18 cellular contexts compared by ENCODE assay signal in the genomic region with DNA sequence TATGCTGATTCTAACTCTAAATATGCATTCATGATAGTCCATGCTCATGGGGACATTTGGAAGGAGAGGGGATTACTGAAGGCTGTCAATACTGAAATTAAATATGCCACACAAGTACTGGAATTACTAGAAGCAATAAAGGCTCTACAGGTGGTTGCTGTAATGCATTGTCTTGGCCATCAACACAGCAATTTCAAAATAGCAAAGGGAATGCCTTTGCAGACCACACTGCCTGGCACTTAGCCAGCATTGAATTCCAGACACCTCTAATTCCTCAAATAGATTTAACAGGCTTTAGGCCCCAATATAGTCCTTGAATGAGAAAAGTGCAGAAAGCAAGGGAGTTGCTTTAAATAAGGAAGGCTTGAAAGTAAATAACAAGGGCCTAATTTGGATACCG.
DNase-seq lines count a peak whose midpoint lies in the region; ATAC-seq, FAIRE-seq and TF ChIP-seq lines count a peak whose summit lies in the region.
"Had no signal": no experiment of that assay in that cellular context is flagged by ENCODE, and none has a peak within 500 bp of the region (broad histone marks: within the 10 kb centered on the region; RNA-seq: fewer than 3 reads in every experiment).

No MANE protein-coding gene starts in this region.

- no TSS peak for BruUV-seq in K562 (replicated peaks; lab: Mats Ljungman, UMichigan)

- CTCF ChIA-PET in K562 (lab: Yijun Ruan, JAX; ENCODE audit: low intra/inter-chr PET ratio): no interaction called here

- peak; percentile 54 for DNase-seq in A172 (ENCODE audit: low spot score)
- DNase-seq in K562 (ENCODE audit: extremely low read depth in 1 of 4, low spot score in 3 of 4): no peak
- peak; percentile 37 for DNase-seq in kidney epithelial cell (ENCODE audit: low read depth)
- no peak for DNase-seq in thyroid gland
- no peak for DNase-seq in ecto neural progenitor cell (ENCODE audit: low spot score)
- DNase-seq in NCI-H526 treated with DMSO at 0.1 percent for 48 hours (lab: John Stamatoyannopoulos, UW): no peak
- no peak for DNase-seq in dedifferentiated amniotic fluid mesenchymal stem cell (ENCODE audit: extremely low spot score)
- DNase-seq: activated CD4-positive, alpha-beta T cell treated with anti-CD3 and anti-CD28 coated beads, Interleukin-2, amount 50 U/mL, for 1 hour; activated naive CD8-positive, alpha-beta T cell treated with anti-CD3 and anti-CD28 coated beads for 36 hours; COR-L47; head of caudate nucleus; naive B cell; NK-92 treated with Interleukin-12 subunit alpha and Interleukin-12 subunit beta, amount 100 ng/mL, for 24 hours; stimulated activated CD4-positive, alpha-beta T cell treated with anti-CD3 and anti-CD28 coated beads, Interleukin-2, amount 100 ng/mL, for 24 hours; tibial artery had no signal

- 67% methylated on average over 1 of the region's 1 CpG for WGBS in HUES64
- WGBS in K562 (ENCODE audit: insufficient coverage, low coverage, missing lambda C conversion rate): 0% methylated on average over 1 of the region's 1 CpG
- WGBS in thyroid gland, 2 donors: 48 to 49% methylated on average over 1 of the region's 1 CpG

- H3K4me1 ChIP-seq in HUES64 (ENCODE audit: insufficient read depth, low read length) (peaks cover 30% of the 10 kb centered on the region), K562 (replicated peaks in 1 of 2; ENCODE audit: control insufficient read depth in 2 of 2, insufficient read depth in 2 of 2, low read length in 2 of 2) (no peaks in the 10 kb centered on the region), thyroid gland (no peaks in the 10 kb centered on the region)
- H3K4me1 ChIP-seq: SJSA1 had no signal

- TF ChIP-seq CTCF in K562 (IDR thresholded peaks at IDR 0.05 in 2 of 3, conservative IDR thresholded peaks at IDR 0.05 in 1 of 3; ENCODE audit: insufficient read depth in 2 of 3, low read depth in 1 of 3, low read length in 3 of 3) (no peak), kidney epithelial cell (IDR thresholded peaks at IDR 0.05; ENCODE audit: insufficient read depth, low read length, poor library complexity, severe bottlenecking) (no peak), thyroid gland (IDR thresholded peaks at IDR 0.05) (no peak)

- H3K4me3 ChIP-seq in HUES64 (ENCODE audit: low read length) (no peak overlapping the region), K562 (no peak overlapping the region), kidney epithelial cell (ENCODE audit: low read depth, low read length) (no peak overlapping the region), thyroid gland (replicated peaks in 1 of 3) (no peak overlapping the region)
- H3K4me3 ChIP-seq: SJSA1, tibial artery had no signal

- H3K36me3 ChIP-seq in HUES64 (ENCODE audit: insufficient read depth, low read length): no peaks in the 10 kb centered on the region
- H3K36me3 ChIP-seq in K562 (ENCODE audit: control insufficient read depth, insufficient read depth, low read length): no peaks in the 10 kb centered on the region
- H3K36me3 ChIP-seq in kidney epithelial cell (ENCODE audit: control insufficient read depth, insufficient read depth, low read length): no peaks in the 10 kb centered on the region
- no peaks in the 10 kb centered on the region for H3K36me3 ChIP-seq in thyroid gland
- H3K36me3 ChIP-seq: SJSA1, tibial artery had no signal

- no peaks in the 10 kb centered on the region for H4K20me1 ChIP-seq in K562 (replicated peaks; ENCODE audit: control insufficient read depth, insufficient read depth, low read length)

- POLR2A ChIA-PET in K562 (lab: Yijun Ruan, JAX): no interaction called here

- no peak for TF ChIP-seq POLR2A in K562 (conservative IDR thresholded peaks at IDR 0.05)
- TF ChIP-seq POLR2A in thyroid gland (IDR thresholded peaks at IDR 0.05): no peak

- no peak overlapping the region for H2AFZ ChIP-seq in K562 (ENCODE audit: low read depth, low read length)

- H3K27ac ChIP-seq in HUES64 (ENCODE audit: low read depth, low read length): peak overlapping the region; percentile 7; the same call in 1 of the 2 replicates
- H3K27ac ChIP-seq in K562 (ENCODE audit: extremely low read depth, low read depth, low read length): no peak overlapping the region
- no peak overlapping the region for H3K27ac ChIP-seq in thyroid gland
- H3K27ac ChIP-seq: SJSA1, tibial artery had no signal

- no peak for ATAC-seq in K562

- H3K9me3 ChIP-seq in HUES64 (ENCODE audit: insufficient read depth, low read depth, low read length) (peaks cover 2% of the 10 kb centered on the region; the same call in 1 of the 2 replicates), K562 (replicated peaks; ENCODE audit: control insufficient read depth, insufficient read depth, low read depth, low read length) (no peaks in the 10 kb centered on the region), thyroid gland (no peaks in the 10 kb centered on the region)
- H3K9me3 ChIP-seq: SJSA1, tibial artery had no signal

- no peaks in the 10 kb centered on the region for H3K79me2 ChIP-seq in K562 (ENCODE audit: control insufficient read depth, insufficient read depth, low read length)

- in situ Hi-C loops in K562 (cut with MboI): no loop called here

- TF ChIP-seq EP300 in K562 (IDR thresholded peaks at IDR 0.05; ENCODE audit: low read length): no peak

- no peak for TF ChIP-seq RAD21 in K562 (CRISPR knock-in tag; conservative IDR thresholded peaks at IDR 0.05 in 1 of 2, IDR thresholded peaks at IDR 0.05 in 1 of 2)

- no peak overlapping the region for H3K4me2 ChIP-seq in K562 (ENCODE audit: insufficient read depth, low read length)

- H3K9me1 ChIP-seq in K562 (ENCODE audit: control insufficient read depth, insufficient read depth, low read length): no peaks in the 10 kb centered on the region

- no peak for FAIRE-seq in K562 (lab: Jason Lieb, UNC)
- FAIRE-seq: HTR-8/SVneo had no signal

- H3K27me3 ChIP-seq in HUES64 (ENCODE audit: insufficient read depth, low read length) (no peaks in the 10 kb centered on the region), K562 (ENCODE audit: control insufficient read depth in 2 of 2, insufficient read depth in 2 of 2, low read length in 2 of 2) (peaks cover 0 to 4% of the 10 kb centered on the region in 2 experiments; a peak in 2 of 5 replicates), kidney epithelial cell (ENCODE audit: control insufficient read depth, insufficient read depth, low read length) (no peaks in the 10 kb centered on the region), thyroid gland (no peaks in the 10 kb centered on the region)
- H3K27me3 ChIP-seq: SJSA1, tibial artery had no signal

- intact Hi-C loops in K562 (cut with micrococcal nuclease) (no loop called here), thyroid gland (cut with DNase I) (no loop called here)

- H3K9ac ChIP-seq in HUES64 (ENCODE audit: low read depth, low read length) (no peak overlapping the region), K562 (ENCODE audit: insufficient read depth in 1 of 2, low read depth in 2 of 2, low read length in 2 of 2) (no peak overlapping the region)

TF ChIP-seq in K562, 482 proteins besides CTCF, POLR2A, EP300 and RAD21:
- TF ChIP-seq EHMT2 (IDR thresholded peaks at IDR 0.05) (no peak), NFIC (IDR thresholded peaks at IDR 0.05) (peak; percentile 45; the same call in 1 of the 2 replicates), ZNF77 (CRISPR knock-in tag; IDR thresholded peaks at IDR 0.05) (no peak), ZBTB17 (CRISPR knock-in tag; IDR thresholded peaks at IDR 0.05) (no peak), JUN (IDR thresholded peaks at IDR 0.05; ENCODE audit: borderline replicate concordance, low read depth, low read length) (no peak), JUN (CRISPR knock-in tag; IDR thresholded peaks at IDR 0.05; ENCODE audit: borderline replicate concordance) (no peak)
TF ChIP-seq in K562: peak in this region for 1.

Comparison
In these comparisons a context has a peak if more than half of its experiments do, and no peak if none do; other contexts are left out.
1. DNase-seq: peak in A172 (single experiment) and kidney epithelial cell (single experiment); none in K562 (0 of 4), thyroid gland (0 of 2), ecto neural progenitor cell (single experiment), NCI-H526 treated with DMSO at 0.1 percent for 48 hours (single experiment) and dedifferentiated amniotic fluid mesenchymal stem cell (single experiment).